Comparison of ENCODE assay signal across 8 cellular contexts in genomic region chr6:39114395-39114706, GRCh38. TPM values are rescaled to one million over a fixed set of nuclear protein-coding genes. Genes with fewer than 3 reads are reported as not detected.
DNase-seq lines count a peak whose midpoint lies in the region; ATAC-seq and TF ChIP-seq lines count a peak whose summit lies in the region.

No MANE protein-coding gene starts in this region.

- WGBS in aorta, 2 donors, result 2% methylated on average over 11 of the region's 11 CpGs

- TF ChIP-seq CTCF in GM12865 (IDR thresholded peaks at IDR 0.05; ENCODE audit: insufficient read depth, low read depth, low read length, missing control alignments), result no peak
- no peak for TF ChIP-seq CTCF in cardiac fibroblast (IDR thresholded peaks at IDR 0.05; ENCODE audit: low read depth, low read length)
- no peak for TF ChIP-seq CTCF in mesothelial cell of epicardium (IDR thresholded peaks at IDR 0.05; ENCODE audit: unreplicated experiment)

- no peaks in the 10 kb centered on the region for H3K36me3 ChIP-seq in aorta (ENCODE audit: control insufficient read depth in 1 of 2, insufficient read depth in 2 of 2, low read length in 1 of 2)

- peak overlapping the region; percentile 97 for H3K27ac Mint-ChIP-seq in mesothelial cell of epicardium

- H3K27me3 ChIP-seq in aorta (ENCODE audit: control insufficient read depth in 1 of 2, insufficient read depth in 2 of 2, low read length in 1 of 2), result no peaks in the 10 kb centered on the region

- no peaks in the 10 kb centered on the region for H3K27me3 Mint-ChIP-seq in mesothelial cell of epicardium (ENCODE audit: low read depth)

- ATAC-seq in GM21737 (IDR thresholded peaks at IDR 0.05; ENCODE audit: unreplicated experiment) (peak; percentile 6), aorta (ENCODE audit: low FRiP score) (peak; percentile 17)

- DNase-seq in GM12865 (ENCODE audit: low read depth) (no peak), Kasumi-1 (lab: John Stamatoyannopoulos, UW) (peak; percentile 63), cardiac fibroblast (ENCODE audit: low read depth in 2 of 2) (no peak), mesothelial cell of epicardium (ENCODE audit: low spot score in 2 of 2, unreplicated experiment in 2 of 2) (no peak), aorta (no peak), AG20443 (ENCODE audit: low spot score) (no peak), SHP77 treated with DMSO at 0.1 percent for 48 hours (lab: John Stamatoyannopoulos, UW) (no peak)

- no peaks in the 10 kb centered on the region for H3K4me1 ChIP-seq in aorta (ENCODE audit: control insufficient read depth in 1 of 2, insufficient read depth in 2 of 2, low read length in 2 of 2)

- H3K36me3 Mint-ChIP-seq in mesothelial cell of epicardium, result peaks cover 13% of the 10 kb centered on the region

- H3K27ac ChIP-seq in aorta (ENCODE audit: low read depth in 1 of 2, low read length in 2 of 2), result peak overlapping the region in 1 of 2 donors; percentile 76

- intact Hi-C loops in aorta (cut with DNase I), result no loop called here

- peaks cover 18% of the 10 kb centered on the region for H3K4me1 Mint-ChIP-seq in mesothelial cell of epicardium

- H3K4me3 ChIP-seq in GM12865 (ENCODE audit: low read depth, low read length), result peak overlapping the region; percentile 68
- peak overlapping the region; percentile 77 to 82 for H3K4me3 ChIP-seq in cardiac fibroblast (replicated peaks in 1 of 2; ENCODE audit: low read depth in 2 of 2, low read length in 2 of 2)
- peak overlapping the region; percentile 84 to 86 for H3K4me3 ChIP-seq in aorta (ENCODE audit: low read length in 2 of 2)

- no peaks in the 10 kb centered on the region for H3K9me3 ChIP-seq in aorta (ENCODE audit: control insufficient read depth, low read length)

- H3K4me3 Mint-ChIP-seq in mesothelial cell of epicardium, result peak overlapping the region; percentile 92

- H3K9me3 Mint-ChIP-seq in mesothelial cell of epicardium, result no peaks in the 10 kb centered on the region

RNA-seq across cellular contexts. Expression of gene SAYSD1, which starts 0.6 kb away (rescaled TPM):
- total RNA-seq in mesothelial cell of epicardium (14.2 to 15.2 TPM (median 15.0 TPM) in 3 replicates), aorta (10 to 100 TPM; 11.2 to 16.6 TPM)
- 1 to 10 TPM; 7.8 to 9.0 TPM for polyA plus RNA-seq in aorta

Comparison
In these comparisons a context has a peak if more than half of its experiments do, and no peak if none do; other contexts are left out.
1. DNase-seq: peak in Kasumi-1 (2 of 2); none in GM12865 (single experiment), cardiac fibroblast (0 of 2), mesothelial cell of epicardium (0 of 2), aorta (0 of 2), AG20443 (single experiment) and SHP77 treated with DMSO at 0.1 percent for 48 hours (single experiment).
2. Peak in every context shown above with its lines, with median percentiles within 50 percentile points of each other: H3K4me3 ChIP-seq.